ENCODE assay signal across 1 cellular context in the genomic region with DNA sequence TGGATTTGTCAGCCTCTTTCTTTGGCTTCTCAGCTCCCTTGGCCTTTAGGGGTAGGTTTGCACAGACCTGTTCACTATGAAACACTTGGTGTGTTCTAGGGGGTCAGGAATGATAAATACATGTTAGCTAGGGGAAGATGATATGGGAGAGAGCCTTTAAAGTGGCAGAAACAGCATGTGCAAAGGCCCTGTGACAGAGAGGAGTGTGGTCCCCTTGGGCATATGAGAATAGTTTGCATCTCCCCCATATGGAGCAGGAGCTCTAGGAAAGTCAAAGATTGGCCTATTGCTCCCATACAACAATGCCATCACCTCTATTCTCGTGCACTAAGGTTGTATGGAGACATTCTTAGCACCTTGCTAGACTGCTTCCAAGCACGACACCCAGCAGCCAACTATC.
TF ChIP-seq lines count a peak whose summit lies in the region.

No MANE protein-coding gene starts in this region.

TF ChIP-seq in H1, 55 proteins besides CTCF, POLR2A, EP300 and RAD21:
- TF ChIP-seq TAF1 (IDR thresholded peaks at IDR 0.05; ENCODE audit: low read depth, low read length) (no peak), BCL11A (IDR thresholded peaks at IDR 0.05; ENCODE audit: low read depth in 2 of 2, low read length in 2 of 2) (no peak), BACH1 (IDR thresholded peaks at IDR 0.05; ENCODE audit: low read length) (no peak), MAFK (IDR thresholded peaks at IDR 0.05; ENCODE audit: low read depth, low read length) (no peak), GABPA (IDR thresholded peaks at IDR 0.05; ENCODE audit: borderline replicate concordance, insufficient read depth, low read length) (no peak), SP1 (IDR thresholded peaks at IDR 0.05; ENCODE audit: low read depth, low read length) (no peak), TAF7 (optimal IDR thresholded peaks at IDR 0.05; ENCODE audit: borderline replicate concordance, low read depth, low read length) (no peak), CREB1 (IDR thresholded peaks at IDR 0.05) (no peak), KDM5A (IDR thresholded peaks at IDR 0.05; ENCODE audit: low read length) (no peak), SRF (IDR thresholded peaks at IDR 0.05; ENCODE audit: low read depth, low read length) (no peak), SIRT6 (IDR thresholded peaks at IDR 0.05; ENCODE audit: low read length) (no peak), JUND (IDR thresholded peaks at IDR 0.05; ENCODE audit: low read length) (no peak), CTBP2 (IDR thresholded peaks at IDR 0.05; ENCODE audit: borderline replicate concordance, insufficient read depth, insufficient read length, low read length) (no peak), POU5F1 (IDR thresholded peaks at IDR 0.05; ENCODE audit: low read depth, low read length) (no peak), RBBP5 (IDR thresholded peaks at IDR 0.05; ENCODE audit: borderline replicate concordance, low read depth, low read length) (no peak), BRCA1 (IDR thresholded peaks at IDR 0.05; ENCODE audit: low read depth, low read length) (no peak)
- TF ChIP-seq, protein P1, sequence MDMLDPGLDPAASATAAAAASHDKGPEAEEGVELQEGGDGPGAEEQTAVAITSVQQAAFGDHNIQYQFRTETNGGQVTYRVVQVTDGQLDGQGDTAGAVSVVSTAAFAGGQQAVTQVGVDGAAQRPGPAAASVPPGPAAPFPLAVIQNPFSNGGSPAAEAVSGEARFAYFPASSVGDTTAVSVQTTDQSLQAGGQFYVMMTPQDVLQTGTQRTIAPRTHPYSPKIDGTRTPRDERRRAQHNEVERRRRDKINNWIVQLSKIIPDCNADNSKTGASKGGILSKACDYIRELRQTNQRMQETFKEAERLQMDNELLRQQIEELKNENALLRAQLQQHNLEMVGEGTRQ (IDR thresholded peaks at IDR 0.05; ENCODE audit: low read length): no peak
- TF ChIP-seq, protein P2, sequence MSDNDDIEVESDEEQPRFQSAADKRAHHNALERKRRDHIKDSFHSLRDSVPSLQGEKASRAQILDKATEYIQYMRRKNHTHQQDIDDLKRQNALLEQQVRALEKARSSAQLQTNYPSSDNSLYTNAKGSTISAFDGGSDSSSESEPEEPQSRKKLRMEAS (IDR thresholded peaks at IDR 0.05): no peak
TF ChIP-seq in H1: peak in this region for 0.
